Comparison of ENCODE assay signal across 8 cellular contexts in the genomic region with DNA sequence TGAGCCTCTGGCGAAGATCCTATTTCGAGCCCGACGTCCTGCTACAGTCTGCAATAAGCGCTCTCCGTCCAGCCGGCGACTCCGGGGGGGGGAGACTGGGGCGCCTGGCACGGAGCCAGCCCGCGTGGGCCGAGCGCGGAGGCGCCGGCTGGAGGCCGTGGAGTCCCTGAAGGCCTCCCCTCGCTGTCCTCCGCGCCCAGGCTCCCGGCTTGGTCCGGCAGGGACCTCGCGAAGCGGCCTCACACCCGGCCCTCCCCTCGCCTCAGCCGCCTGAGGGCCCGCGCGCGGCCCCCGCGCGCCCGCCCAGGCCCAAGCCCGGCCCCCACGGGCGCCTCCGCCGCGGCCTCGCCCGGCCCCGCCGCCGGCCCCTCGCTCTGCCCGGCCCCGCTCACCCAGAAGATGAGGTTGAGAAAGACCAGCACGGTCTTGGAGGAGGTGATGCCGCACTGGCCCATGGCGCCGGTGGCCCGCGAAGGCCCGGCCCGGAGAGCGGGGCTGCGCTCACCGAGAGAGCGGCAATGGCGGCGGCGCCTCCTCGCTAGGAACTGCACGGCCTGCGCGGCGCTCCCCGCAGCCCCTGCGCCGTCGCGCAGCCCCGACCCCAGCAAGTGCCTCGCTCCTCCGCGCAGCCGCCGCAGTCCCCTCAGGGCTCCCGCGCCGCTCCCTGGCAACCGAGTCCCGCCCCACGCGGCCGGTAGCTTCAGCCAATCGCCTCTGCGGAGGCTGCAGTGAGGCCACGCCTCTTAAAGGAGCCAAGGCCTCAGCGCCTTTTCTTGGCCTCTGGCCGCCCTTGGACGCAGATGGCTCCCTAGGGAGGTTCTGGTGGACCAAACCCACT. TPM values are rescaled to one million over a fixed set of nuclear protein-coding genes. Genes with fewer than 3 reads are reported as not detected.
A peak's percentile ranks its signal among the peaks of the same experiment; 100 is the strongest.
DNase-seq lines count a peak whose midpoint lies in the region; ATAC-seq, FAIRE-seq and TF ChIP-seq lines count a peak whose summit lies in the region.

Gene TSPAN3 (minus strand): TSS at position 610 of the 838 bp plus-strand sequence. CDS start 155 bp downstream, at position 455.

- H3K36me3 ChIP-seq in IMR-90 (ENCODE audit: control insufficient read depth, insufficient read depth, low read length) (0 out of 2 replicates have a peak, but pooled peaks cover 2% of the 10 kb centered on the region), OCI-LY7 (ENCODE audit: insufficient read depth, low read length) (no peaks in the 10 kb centered on the region), endothelial cell of umbilical vein (ENCODE audit: control insufficient read depth in 2 of 2, extremely low read depth in 1 of 2, insufficient read depth in 2 of 2, low read length in 2 of 2) (no peaks in the 10 kb centered on the region)

- H2BK15ac ChIP-seq in IMR-90 (ENCODE audit: low read depth, low read length) = 0 out of 3 replicates have a peak within 1 kb of the TSS, but pooled peaks have one; percentile 29

- 0% methylated on average over 64 of the region's 97 CpGs; no CpG with 5 or more reads in 1 of the 2 experiments for WGBS in IMR-90 (ENCODE audit: extremely low coverage in 2 of 2, insufficient read length in 1 of 2), 2 experiments

- in situ Hi-C loops in IMR-90 (cut with MboI; ENCODE audit: low sequenced_read_pairs) = no loop called here

- H2BK20ac ChIP-seq in IMR-90 (ENCODE audit: low read depth, low read length) = peak within 1 kb of the TSS; percentile 69

- DNase-seq in DMS 273 treated with DMSO at 0.1 percent for 48 hours (lab: John Stamatoyannopoulos, UW) (peak; percentile 68), IMR-90 (peak; percentile 88), OCI-LY7 (ENCODE audit: low spot score) (peak; percentile 94), activated T-cell treated with anti-CD3 and anti-CD28 coated beads for 1 hour (ENCODE audit: low read depth) (peak; percentile 88), endothelial cell of umbilical vein (ENCODE audit: low read depth, low spot score) (peak; percentile 96), midbrain (lab: John Stamatoyannopoulos, UW) (peak; percentile 95)
- DNase-seq in stimulated activated CD8-positive, alpha-beta memory T cell treated with anti-CD3 and anti-CD28 coated beads, Interleukin-15, amount 100 ng/mL, for 48 hours (ENCODE audit: low read depth in 2 of 2) = peak; percentile 92

- H3K79me2 ChIP-seq in OCI-LY7 (ENCODE audit: insufficient read depth, low read depth, low read length) (no peaks in the 10 kb centered on the region; the same call in 1 of the 2 replicates), endothelial cell of umbilical vein (ENCODE audit: control insufficient read depth, insufficient read depth, low read length) (peaks cover 45% of the 10 kb centered on the region)

- peak within 1 kb of the TSS; percentile 90 for H2AFZ ChIP-seq in IMR-90 (replicated peaks; ENCODE audit: low read length, poor library complexity)
- H2AFZ ChIP-seq in OCI-LY7 (ENCODE audit: low read length) = peak within 1 kb of the TSS; percentile 97
- H2AFZ ChIP-seq in endothelial cell of umbilical vein (ENCODE audit: low read depth, low read length) = peak within 1 kb of the TSS; percentile 83

- H4K91ac ChIP-seq in IMR-90 (ENCODE audit: insufficient read depth, low read depth, low read length) = peak within 1 kb of the TSS; percentile 65; the same call in 1 of the 2 replicates

- TF ChIP-seq CTCF in IMR-90 (conservative IDR thresholded peaks at IDR 0.05; ENCODE audit: low read depth, low read length) (no peak), OCI-LY7 (conservative IDR thresholded peaks at IDR 0.05; ENCODE audit: low read length) (no peak), endothelial cell of umbilical vein (IDR thresholded peaks at IDR 0.05; ENCODE audit: extremely low read depth in 1 of 2, insufficient read depth in 1 of 2, low read depth in 1 of 2, low read length in 2 of 2) (no peak)

- peak within 1 kb of the TSS; percentile 57; the same call in 1 of the 2 replicates for H2AK5ac ChIP-seq in IMR-90 (ENCODE audit: low read depth, low read length)

- H3K27me3 ChIP-seq in IMR-90 (ENCODE audit: control insufficient read depth, insufficient read depth, low read length) = peaks cover 5% of the 10 kb centered on the region; the same call in 1 of the 2 replicates
- peaks cover 4% of the 10 kb centered on the region in 2 experiments for H3K27me3 ChIP-seq in endothelial cell of umbilical vein (ENCODE audit: control insufficient read depth in 2 of 2, insufficient read depth in 2 of 2, low read length in 2 of 2)

- dilution Hi-C loops in IMR-90 (cut with HindIII; ENCODE audit: low sequenced_read_pairs, unreplicated experiment) = no loop called here
- dilution Hi-C loops in endothelial cell of umbilical vein (cut with MboI; ENCODE audit: extremely low pct_ligation_motif_present, low sequenced_read_pairs) = no loop called here

- peak within 1 kb of the TSS; percentile 95 for H3K23ac ChIP-seq in IMR-90 (ENCODE audit: low read depth, low read length)

- H3K4me2 ChIP-seq in IMR-90 (ENCODE audit: low read depth, low read length) = peak within 1 kb of the TSS; percentile 98
- H3K4me2 ChIP-seq in OCI-LY7 (ENCODE audit: low read length) = peak within 1 kb of the TSS; percentile 91
- peak within 1 kb of the TSS; percentile 98 for H3K4me2 ChIP-seq in endothelial cell of umbilical vein (ENCODE audit: insufficient read depth, low read length)

- ATAC-seq in GM21529 (IDR thresholded peaks at IDR 0.05; ENCODE audit: unreplicated experiment) = peak; percentile 93
- peak; percentile 98 for ATAC-seq in IMR-90 (ENCODE audit: low read depth)

- peaks cover 7% of the 10 kb centered on the region for H3K4me1 ChIP-seq in IMR-90 (ENCODE audit: control insufficient read depth, insufficient read depth, low read length)
- peaks cover 25% of the 10 kb centered on the region for H3K4me1 ChIP-seq in OCI-LY7 (ENCODE audit: insufficient read depth, low read length, poor library complexity, severe bottlenecking)
- peaks cover 35% of the 10 kb centered on the region for H3K4me1 ChIP-seq in endothelial cell of umbilical vein (ENCODE audit: control insufficient read depth, extremely low read depth, insufficient read depth, low read length)

- H3K27ac ChIP-seq in IMR-90 (ENCODE audit: insufficient read depth, low read length) (peak within 1 kb of the TSS; percentile 84), OCI-LY7 (ENCODE audit: low read depth, low read length, poor library complexity, severe bottlenecking) (no peak within 1 kb of the TSS), endothelial cell of umbilical vein (ENCODE audit: insufficient read depth, low read depth, low read length) (peak within 1 kb of the TSS; percentile 81)

- H3K9me3 ChIP-seq in IMR-90 (ENCODE audit: control insufficient read depth, insufficient read depth, low read length) = no peaks in the 10 kb centered on the region
- H3K9me3 ChIP-seq in OCI-LY7 (ENCODE audit: low read length) = no peaks in the 10 kb centered on the region
- no peaks in the 10 kb centered on the region for H3K9me3 ChIP-seq in endothelial cell of umbilical vein (replicated peaks; ENCODE audit: control insufficient read depth, insufficient read depth, low read length)

- POLR2A ChIA-PET in IMR-90 (lab: Charles Lee; ENCODE audit: unreplicated experiment) = no interaction called here
- POLR2A ChIA-PET in OCI-LY7 (lab: Charles Lee) = interaction anchor here (1.1 kb wide), 1 partner anchor 10 kb away, joined by 4 read pairs; no protein-coding TSS in a partner anchor
- POLR2A ChIA-PET in endothelial cell of umbilical vein (lab: Charles Lee) = interaction anchor here (1.0 kb wide), 1 partner anchor 10 kb away, joined by 6 read pairs; no protein-coding TSS in a partner anchor

- TF ChIP-seq RAD21 in IMR-90 (IDR thresholded peaks at IDR 0.05; ENCODE audit: low read length) = no peak

- peak within 1 kb of the TSS; percentile 78 to 95 for H4K8ac ChIP-seq in IMR-90 (ENCODE audit: low read depth in 2 of 2, low read length in 2 of 2)

- FAIRE-seq in endothelial cell of umbilical vein (lab: Jason Lieb, UNC) = peak; percentile 70

- H3K9ac ChIP-seq in IMR-90 (ENCODE audit: low read depth, low read length) = peak within 1 kb of the TSS; percentile 95
- H3K9ac ChIP-seq in endothelial cell of umbilical vein (replicated peaks; ENCODE audit: extremely low read depth, insufficient read depth, low read length) = peak within 1 kb of the TSS; percentile 95

- CTCF ChIA-PET in IMR-90 (lab: Yijun Ruan, JAX) = interaction anchor here (1.0 kb wide), 1 partner anchor 12 kb away, joined by 3 read pairs; no protein-coding TSS in a partner anchor
- CTCF ChIA-PET in OCI-LY7 (lab: Charles Lee; ENCODE audit: unreplicated experiment) = no interaction called here
- CTCF ChIA-PET in endothelial cell of umbilical vein (lab: Charles Lee) = interaction anchor here (1.0 kb wide), 3 partner anchors 20 to 473 kb away, joined by 5 to 7 read pairs (median 7); no protein-coding TSS in a partner anchor

- H4K5ac ChIP-seq in IMR-90 (ENCODE audit: low read depth, low read length) = peak within 1 kb of the TSS; percentile 46

- peak; percentile 67; the same call in 1 of the 2 replicates for TF ChIP-seq POLR2A in IMR-90 (IDR thresholded peaks at IDR 0.05; ENCODE audit: low read depth, low read length)
- TF ChIP-seq POLR2A in endothelial cell of umbilical vein (IDR thresholded peaks at IDR 0.05; ENCODE audit: low read depth, low read length) = peak; percentile 70

- BruUV-seq in IMR-90 (replicated peaks; lab: Mats Ljungman, UMichigan) (no TSS peak), OCI-LY7 (replicated peaks; lab: Mats Ljungman, UMichigan) (no TSS peak), endothelial cell of umbilical vein (replicated peaks; lab: Mats Ljungman, UMichigan) (no TSS peak)

- peak within 1 kb of the TSS; percentile 77 for H3K56ac ChIP-seq in IMR-90 (ENCODE audit: extremely low read depth, insufficient read depth, low read length)

- H3K9me1 ChIP-seq in IMR-90 (ENCODE audit: insufficient read depth, low read length) (peaks cover 6% of the 10 kb centered on the region), endothelial cell of umbilical vein (replicated peaks; ENCODE audit: control insufficient read depth, extremely low read depth, insufficient read depth, low read length) (no peaks in the 10 kb centered on the region)

- peak within 1 kb of the TSS; percentile 60; the same call in 1 of the 2 replicates for H3K4ac ChIP-seq in IMR-90 (ENCODE audit: low read depth, low read length)

- intact Hi-C loops in IMR-90 (cut with micrococcal nuclease) = no loop called here
- intact Hi-C loops in OCI-LY7 (cut with micrococcal nuclease; ENCODE audit: unreplicated experiment) = no loop called here
- intact Hi-C loops in endothelial cell of umbilical vein (cut with micrococcal nuclease) = loop anchor here (1.0 to 2.0 kb wide), 2 partner anchors 36 to 350 kb away; partner anchors contain the start of genes HMG20A and PEAK1

- H3K18ac ChIP-seq in IMR-90 (ENCODE audit: low read depth, low read length) = peak within 1 kb of the TSS; percentile 30

- H4K20me1 ChIP-seq in IMR-90 (ENCODE audit: insufficient read depth, low read length) = peaks cover 32% of the 10 kb centered on the region
- H4K20me1 ChIP-seq in OCI-LY7 (ENCODE audit: insufficient read depth, low read length) = 0 out of 2 replicates have a peak, but pooled peaks cover 4% of the 10 kb centered on the region
- no peaks in the 10 kb centered on the region for H4K20me1 ChIP-seq in endothelial cell of umbilical vein (replicated peaks; ENCODE audit: control insufficient read depth, extremely low read depth, insufficient read depth, low read length)

- peak within 1 kb of the TSS; percentile 65 for H2BK5ac ChIP-seq in IMR-90 (ENCODE audit: low read depth, low read length, poor library complexity, severe bottlenecking)

- peaks cover 15 to 40% of the 10 kb centered on the region in 2 experiments for H3K79me1 ChIP-seq in IMR-90 (ENCODE audit: low read depth in 1 of 2, low read length in 2 of 2)

- H3K14ac ChIP-seq in IMR-90 (replicated peaks; ENCODE audit: low read depth, low read length) = peak within 1 kb of the TSS; percentile 75

- H3K4me3 ChIP-seq in IMR-90 (ENCODE audit: insufficient read depth, low read depth, low read length) = peak within 1 kb of the TSS; percentile 80
- peak within 1 kb of the TSS; percentile 71 for H3K4me3 ChIP-seq in OCI-LY7 (ENCODE audit: low read depth, low read length, poor library complexity, severe bottlenecking)
- H3K4me3 ChIP-seq in endothelial cell of umbilical vein (replicated peaks in 1 of 3; ENCODE audit: insufficient read depth in 1 of 3, low read depth in 1 of 3, low read length in 3 of 3) = peak within 1 kb of the TSS; percentile 53 to 98 (median 90)

- peak within 1 kb of the TSS; percentile 81 for H2AK9ac ChIP-seq in IMR-90 (replicated peaks; ENCODE audit: low read depth, low read length, poor library complexity)

- no peaks in the 10 kb centered on the region for H3K9me2 ChIP-seq in OCI-LY7 (ENCODE audit: insufficient read depth, low read length)

- 0 out of 2 replicates have a peak within 1 kb of the TSS, but pooled peaks have one; percentile 13 for H2BK120ac ChIP-seq in IMR-90 (ENCODE audit: low read depth, low read length)

RNA-seq across cellular contexts. Expression of gene TSPAN3, which starts in this region (rescaled TPM):
- total RNA-seq in IMR-90 (2012; rRNA removed) (255 and 295 TPM in 2 replicates), OCI-LY7 (2022) (42.5 and 47.2 TPM in 2 replicates), endothelial cell of umbilical vein (202 and 215 TPM in 2 replicates)
- polyA plus RNA-seq in IMR-90 (2012; rRNA removed) (221 and 270 TPM in 2 replicates), endothelial cell of umbilical vein (540 and 606 TPM in 2 replicates)
- polyA plus RNA-seq in IMR-90 (2012; cell fraction: cytosol; rRNA removed) = 200 and 257 TPM in 2 replicates
- 60.8 and 158 TPM in 2 replicates for polyA plus RNA-seq in IMR-90 (2012; cell fraction: nucleus; rRNA removed; ENCODE audit: low replicate concordance)
- 32.3 and 35.2 TPM in 2 replicates for total RNA-seq in OCI-LY7 (2014; rRNA removed; shearing (Covaris generic))
- 355 and 426 TPM in 2 replicates for polyA plus RNA-seq in endothelial cell of umbilical vein (2011; cell fraction: cytosol; rRNA removed)
- 183 and 205 TPM in 2 replicates for polyA plus RNA-seq in endothelial cell of umbilical vein (2011; cell fraction: nucleus; rRNA removed)
- polyA plus RNA-seq in endothelial cell of umbilical vein (2012) = 245 and 300 TPM in 2 replicates
- 517 and 589 TPM in 2 replicates for polyA minus RNA-seq in endothelial cell of umbilical vein
- 73.8 TPM for polyA minus RNA-seq in endothelial cell of umbilical vein (2011; cell fraction: cytosol; rRNA and poly(A)+ RNA removed)
- 67.3 and 107 TPM in 2 replicates for polyA minus RNA-seq in endothelial cell of umbilical vein (2011; cell fraction: nucleus; rRNA and poly(A)+ RNA removed)
